Comparison of ENCODE assay signal across 1 cellular context in the genomic region with DNA sequence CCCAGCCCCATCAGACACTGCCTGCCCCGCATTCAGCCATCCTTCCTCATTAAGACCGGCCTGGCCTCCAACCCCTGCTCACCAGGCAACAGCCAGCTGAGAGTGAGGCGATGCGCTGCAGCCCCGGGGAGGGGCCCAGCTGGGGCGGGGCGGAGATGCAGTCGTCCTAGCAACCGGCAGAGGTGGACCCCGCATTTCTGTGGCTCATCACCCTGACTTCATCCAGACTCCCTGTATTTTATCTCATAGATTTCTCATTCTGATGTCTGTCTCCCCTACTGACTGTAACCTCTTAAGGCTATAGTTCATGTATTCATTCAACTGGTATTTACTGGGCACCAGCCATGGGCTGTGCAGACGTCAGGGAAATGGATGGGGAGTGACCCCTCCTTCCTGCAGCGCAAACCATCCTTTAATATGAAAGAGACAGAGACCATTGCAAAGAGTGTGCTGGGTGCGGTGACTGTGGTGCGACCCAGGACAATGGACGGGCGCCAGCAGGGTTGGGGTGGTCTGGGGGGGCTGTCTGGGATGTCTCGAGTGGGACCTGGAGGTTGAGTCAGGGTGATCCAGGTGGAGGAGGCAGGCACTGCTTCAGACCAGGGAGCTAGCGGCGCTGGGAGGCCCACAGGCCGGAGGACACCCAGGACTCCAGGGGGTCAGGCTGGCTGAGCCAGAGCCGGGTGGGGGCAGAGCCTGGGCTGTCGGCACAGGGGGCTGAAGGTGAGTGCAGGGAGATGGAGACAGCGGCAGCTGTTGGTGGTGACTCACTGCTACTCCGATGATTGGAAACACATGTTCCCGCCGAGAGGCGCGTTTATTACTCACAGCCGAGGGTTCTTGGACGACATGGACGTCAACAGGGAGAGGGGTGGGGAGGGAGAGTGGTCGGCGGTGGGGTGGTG.
A peak's percentile ranks its signal among the peaks of the same experiment; 100 is the strongest.
TF ChIP-seq lines count a peak whose summit lies in the region.

No MANE protein-coding gene starts in this region.

TF ChIP-seq in HepG2, 621 proteins besides CTCF, POLR2A, EP300 and RAD21:
- TF ChIP-seq, protein P1, sequence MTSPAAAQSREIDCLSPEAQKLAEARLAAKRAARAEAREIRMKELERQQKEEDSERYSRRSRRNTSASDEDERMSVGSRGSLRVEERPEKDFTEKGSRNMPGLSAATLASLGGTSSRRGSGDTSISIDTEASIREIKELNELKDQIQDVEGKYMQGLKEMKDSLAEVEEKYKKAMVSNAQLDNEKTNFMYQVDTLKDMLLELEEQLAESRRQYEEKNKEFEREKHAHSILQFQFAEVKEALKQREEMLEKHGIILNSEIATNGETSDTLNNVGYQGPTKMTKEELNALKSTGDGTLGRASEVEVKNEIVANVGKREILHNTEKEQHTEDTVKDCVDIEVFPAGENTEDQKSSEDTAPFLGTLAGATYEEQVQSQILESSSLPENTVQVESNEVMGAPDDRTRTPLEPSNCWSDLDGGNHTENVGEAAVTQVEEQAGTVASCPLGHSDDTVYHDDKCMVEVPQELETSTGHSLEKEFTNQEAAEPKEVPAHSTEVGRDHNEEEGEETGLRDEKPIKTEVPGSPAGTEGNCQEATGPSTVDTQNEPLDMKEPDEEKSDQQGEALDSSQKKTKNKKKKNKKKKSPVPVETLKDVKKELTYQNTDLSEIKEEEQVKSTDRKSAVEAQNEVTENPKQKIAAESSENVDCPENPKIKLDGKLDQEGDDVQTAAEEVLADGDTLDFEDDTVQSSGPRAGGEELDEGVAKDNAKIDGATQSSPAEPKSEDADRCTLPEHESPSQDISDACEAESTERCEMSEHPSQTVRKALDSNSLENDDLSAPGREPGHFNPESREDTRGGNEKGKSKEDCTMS (CRISPR knock-in tag; conservative IDR thresholded peaks at IDR 0.05) = no peak
- TF ChIP-seq FOSL2 (CRISPR knock-in tag; IDR thresholded peaks at IDR 0.05) (peak; percentile 85), MXI1 (IDR thresholded peaks at IDR 0.05; ENCODE audit: borderline replicate concordance, low read depth, low read length) (0 out of 3 replicates have a peak, but pooled peaks have one; percentile 30), SAP130 (CRISPR knock-in tag; IDR thresholded peaks at IDR 0.05; ENCODE audit: low read depth) (peak; percentile 30; the same call in 1 of the 2 replicates), NCOA1 (CRISPR knock-in tag; IDR thresholded peaks at IDR 0.05) (no peak), RXRA (CRISPR knock-in tag; IDR thresholded peaks at IDR 0.05) (0 out of 2 replicates have a peak, but pooled peaks have one; percentile 13), ZNF329 (CRISPR knock-in tag; IDR thresholded peaks at IDR 0.05; ENCODE audit: low read depth) (no peak)
